In genomic region chr22:20750461-20751184, GRCh38 we compare ENCODE assay signal across 1 cellular context.
TF ChIP-seq lines count a peak whose summit lies in the region.

No MANE protein-coding gene starts in this region.

TF ChIP-seq in HCT116, 20 proteins besides CTCF, POLR2A, EP300 and RAD21:
- no peak for TF ChIP-seq REST (IDR thresholded peaks at IDR 0.05; ENCODE audit: low read depth)
- TF ChIP-seq ZNF274 (IDR thresholded peaks at IDR 0.05; ENCODE audit: low read depth, low read length), result no peak
- TF ChIP-seq JUND (IDR thresholded peaks at IDR 0.05), result no peak
- no peak for TF ChIP-seq POLR2AphosphoS5 (IDR thresholded peaks at IDR 0.05; ENCODE audit: low read depth, low read length)
- no peak for TF ChIP-seq EGR1 (IDR thresholded peaks at IDR 0.05; ENCODE audit: low read depth)
